ENCODE assay signal across 9 cellular contexts in the genomic region with DNA sequence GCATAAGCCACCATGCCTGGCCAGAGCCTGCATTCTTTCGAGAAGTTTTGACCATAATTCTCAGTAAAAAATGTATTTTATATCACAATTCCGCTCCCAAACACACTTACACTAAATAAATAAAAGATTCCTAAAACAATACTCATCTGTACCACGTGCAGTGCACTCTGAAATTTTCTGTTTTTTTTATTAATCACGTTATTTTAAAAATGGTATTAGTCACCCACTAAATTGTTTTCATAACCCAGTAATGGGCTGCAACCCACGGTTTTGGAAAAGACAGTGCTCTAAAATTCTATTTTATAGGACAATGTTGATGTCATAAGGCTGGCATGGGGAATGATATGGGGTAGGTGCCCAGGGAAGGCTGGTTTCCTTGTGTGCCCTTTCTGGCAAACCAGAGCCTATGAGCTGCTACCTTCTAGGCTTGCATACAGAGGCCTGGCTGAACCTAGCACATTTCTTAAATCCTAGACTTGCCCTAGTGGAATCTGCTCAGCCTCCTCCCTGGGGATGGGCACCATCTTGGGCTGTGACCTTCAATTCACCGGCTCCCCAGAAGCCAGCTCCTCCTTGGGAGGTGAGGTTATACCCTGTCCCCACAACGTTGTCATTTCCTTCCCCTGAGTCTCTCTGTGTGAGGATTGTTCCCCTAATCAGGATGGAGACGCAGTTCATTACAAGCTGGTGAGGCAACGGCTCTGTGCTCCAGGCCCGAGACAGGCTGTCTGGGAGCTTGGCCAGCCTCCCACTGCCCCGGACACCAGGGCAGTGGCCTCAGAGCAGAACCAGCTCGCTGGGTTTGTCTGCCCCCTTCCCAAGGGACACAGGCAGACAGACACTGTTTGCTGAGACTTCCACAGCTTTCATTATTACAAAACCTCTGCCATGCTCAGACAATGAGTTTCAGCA.
DNase-seq lines count a peak whose midpoint lies in the region; ATAC-seq and TF ChIP-seq lines count a peak whose summit lies in the region.
"Had no signal": no experiment of that assay in that cellular context is flagged by ENCODE, and none has a peak within 500 bp of the region (broad histone marks: within the 10 kb centered on the region; RNA-seq: fewer than 3 reads in every experiment).

No MANE protein-coding gene starts in this region.

- WGBS in heart right ventricle, 2 donors = 39% methylated on average over 12 of the region's 12 CpGs

- H3K27me3 ChIP-seq in heart right ventricle = no peaks in the 10 kb centered on the region

- peak overlapping the region in 9 of 10 donors; percentile 1 to 88 (median 74) for H3K27ac ChIP-seq in heart right ventricle

- TF ChIP-seq CTCF in heart right ventricle (IDR thresholded peaks at IDR 0.05) = no peak

- DNase-seq in EH (ENCODE audit: low read depth) (peak; percentile 95), amniotic stem cell (lab: John Stamatoyannopoulos, UW) (peak; percentile 89), heart right ventricle (peak; percentile 48 to 54), sciatic nerve (ENCODE audit: low spot score) (no peak), DMS 273 treated with DMSO at 0.1 percent for 48 hours (lab: John Stamatoyannopoulos, UW) (no peak)
- DNase-seq in activated CD4-positive, CD25-positive, alpha-beta regulatory T cell (lab: John Stamatoyannopoulos, UW) = no peak
- DNase-seq: Kasumi-1 had no signal

- ATAC-seq in heart right ventricle (peak; percentile 76 to 92 (median 84)), sciatic nerve (peak; percentile 72), GM21723 (IDR thresholded peaks at IDR 0.05; ENCODE audit: unreplicated experiment) (no peak), HG03159 (IDR thresholded peaks at IDR 0.05; ENCODE audit: unreplicated experiment) (no peak)

- intact Hi-C loops in heart right ventricle (cut with DNase I) (no loop called here), sciatic nerve (cut with DNase I) (no loop called here)

- peaks cover 0 to 30% (median 18%) of the 10 kb centered on the region in 9 donors for H3K4me1 ChIP-seq in heart right ventricle

- no peaks in the 10 kb centered on the region for H3K9me3 ChIP-seq in heart right ventricle

- H3K4me3 ChIP-seq in heart right ventricle = no peak overlapping the region

- no peaks in the 10 kb centered on the region for H3K36me3 ChIP-seq in heart right ventricle

Comparison
In these comparisons a context has a peak if more than half of its experiments do, and no peak if none do; other contexts are left out.
1. DNase-seq: peak in EH (single experiment), amniotic stem cell (single experiment) and heart right ventricle (2 of 2); none in sciatic nerve (single experiment), activated CD4-positive, CD25-positive, alpha-beta regulatory T cell (0 of 4) and DMS 273 treated with DMSO at 0.1 percent for 48 hours (single experiment).
2. ATAC-seq: peak in heart right ventricle (8 of 8) and sciatic nerve (single experiment); none in GM21723 (single experiment) and HG03159 (single experiment).